8 cellular contexts compared by ENCODE assay signal in the genomic region with DNA sequence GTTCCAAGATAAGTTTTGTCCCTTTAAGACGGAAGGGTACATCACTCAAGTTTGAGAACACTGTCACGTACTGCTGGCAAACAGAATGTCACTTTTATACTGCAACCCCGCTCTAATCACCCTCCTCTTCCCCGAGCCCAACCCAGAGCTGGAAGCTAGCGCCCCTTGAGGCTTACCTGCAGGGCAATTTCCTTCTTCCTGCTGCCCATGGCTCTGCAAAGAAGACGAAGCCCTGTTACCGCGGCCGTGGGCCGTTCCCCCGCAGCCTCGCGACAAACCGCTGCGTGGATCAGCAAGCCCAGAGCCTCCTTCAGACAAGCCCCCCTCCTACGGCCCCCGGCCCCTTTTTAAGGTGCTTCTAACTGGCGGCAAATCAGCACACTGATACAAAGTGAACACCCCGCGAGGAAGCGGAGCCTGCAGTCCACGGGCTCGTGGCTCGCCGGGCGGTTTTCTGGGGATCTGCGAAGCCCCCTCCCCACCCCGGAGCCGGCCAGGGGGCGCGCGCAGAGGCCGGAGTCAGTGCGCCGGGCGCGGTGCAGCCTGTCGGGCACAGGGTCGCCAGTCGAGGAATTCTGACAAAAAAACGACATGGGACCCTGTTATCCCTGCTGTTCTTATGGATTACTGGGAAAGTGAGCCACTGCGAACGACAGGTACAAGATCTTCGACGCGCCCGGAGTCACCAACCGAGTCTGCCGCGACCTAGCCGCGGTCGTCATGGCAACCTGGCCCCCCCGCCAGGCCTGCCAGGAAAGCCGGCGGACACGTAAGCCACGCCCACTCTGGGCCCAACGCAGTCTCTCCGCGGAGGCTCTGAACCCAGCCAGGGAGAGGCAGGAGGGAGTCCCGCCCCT. TPM values are rescaled to one million over a fixed set of nuclear protein-coding genes. Genes with fewer than 3 reads are reported as not detected.
DNase-seq lines count a peak whose midpoint lies in the region; ATAC-seq and TF ChIP-seq lines count a peak whose summit lies in the region.

A gene with protein sequence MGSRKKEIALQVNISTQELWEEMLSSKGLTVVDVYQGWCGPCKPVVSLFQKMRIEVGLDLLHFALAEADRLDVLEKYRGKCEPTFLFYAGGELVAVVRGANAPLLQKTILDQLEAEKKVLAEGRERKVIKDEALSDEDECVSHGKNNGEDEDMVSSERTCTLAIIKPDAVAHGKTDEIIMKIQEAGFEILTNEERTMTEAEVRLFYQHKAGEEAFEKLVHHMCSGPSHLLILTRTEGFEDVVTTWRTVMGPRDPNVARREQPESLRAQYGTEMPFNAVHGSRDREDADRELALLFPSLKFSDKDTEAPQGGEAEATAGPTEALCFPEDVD (minus strand): TSS at position 725 of the 857 bp plus-strand sequence. CDS start 516 bp downstream, at position 209.

- peak within 1 kb of the TSS; percentile 62 for H3K9ac ChIP-seq in GM23248

- no peaks in the 10 kb centered on the region for H3K27me3 Mint-ChIP-seq in natural killer cell (ENCODE audit: low read depth in 2 of 2)

- no peaks in the 10 kb centered on the region for H4K20me1 ChIP-seq in GM23248 (ENCODE audit: insufficient read depth)

- H3K27ac Mint-ChIP-seq in natural killer cell: peak within 1 kb of the TSS; percentile 53 to 80

- H2AFZ ChIP-seq in GM23248: peak within 1 kb of the TSS; percentile 91

- no peak within 1 kb of the TSS for H3K27ac ChIP-seq in GM23248
- H3K27ac ChIP-seq in RWPE2 (ENCODE audit: poor library complexity, severe bottlenecking): no peak within 1 kb of the TSS

- peaks cover 20 to 26% of the 10 kb centered on the region in 2 donors for H3K4me1 Mint-ChIP-seq in natural killer cell

- H3K9me3 ChIP-seq in GM23248 (ENCODE audit: low read depth) (no peaks in the 10 kb centered on the region), RWPE2 (ENCODE audit: severe bottlenecking) (no peaks in the 10 kb centered on the region)

- peaks cover 6% of the 10 kb centered on the region; the same call in 1 of the 2 replicates for H3K4me1 ChIP-seq in GM23248 (ENCODE audit: insufficient read depth)
- H3K4me1 ChIP-seq in RWPE2 (ENCODE audit: insufficient read depth, poor library complexity, severe bottlenecking): peaks cover 28% of the 10 kb centered on the region

- H3K9me2 ChIP-seq in GM23248 (ENCODE audit: insufficient read depth): no peaks in the 10 kb centered on the region

- H3K36me3 ChIP-seq in GM23248 (ENCODE audit: low read depth) (no peaks in the 10 kb centered on the region), RWPE2 (ENCODE audit: low read depth) (no peaks in the 10 kb centered on the region)

- peak; percentile 77 for ATAC-seq in RWPE2 (ENCODE audit: low read depth)
- ATAC-seq in natural killer cell: peak; percentile 86 to 92 (median 90)

- H3K4me3 ChIP-seq in GM23248 (peak within 1 kb of the TSS; percentile 69), LNCaP clone FGC (ENCODE audit: low read depth, low read length) (peak within 1 kb of the TSS; percentile 59), RWPE2 (ENCODE audit: severe bottlenecking) (peak within 1 kb of the TSS; percentile 40), fibroblast of the aortic adventitia (ENCODE audit: low read depth, low read length) (peak within 1 kb of the TSS; percentile 67)

- H3F3A ChIP-seq in GM23248 (ENCODE audit: insufficient read depth): peaks cover 12% of the 10 kb centered on the region

- in situ Hi-C loops in GM23248 (cut with MboI): no loop called here

- intact Hi-C loops in natural killer cell (cut with micrococcal nuclease): loop anchor here (10.0 kb wide), 1 partner anchor 145 kb away; a partner anchor contains a TSS

- WGBS in GM23248 (ENCODE audit: low coverage in 1 of 2, low lambda C conversion rate in 2 of 2, missing lambda C conversion rate in 2 of 2), 2 experiments: 2% methylated on average over 56 to 61 of the region's 62 CpGs

- H3K4me2 ChIP-seq in GM23248 (ENCODE audit: unreplicated experiment): peak within 1 kb of the TSS; percentile 85

- DNase-seq in DMS153 (lab: John Stamatoyannopoulos, UW) (peak; percentile 92), GM23248 (peak; percentile 88), LNCaP clone FGC (ENCODE audit: low read depth) (peak; percentile 50), RWPE2 (ENCODE audit: low spot score) (peak; percentile 85), fibroblast of the aortic adventitia (ENCODE audit: low read depth) (peak; percentile 64), natural killer cell (peak; percentile 73)
- DNase-seq in activated T-helper 9 cell treated with anti-CD3 and anti-CD28 coated beads, Interleukin-2, amount 50 U/mL, for 16 hours (ENCODE audit: low read depth): peak; percentile 82
- DNase-seq in stimulated activated naive CD4-positive, alpha-beta T cell (lab: John Stamatoyannopoulos, UW): peak; percentile 79 to 89 (median 84)

- TF ChIP-seq CTCF in LNCaP clone FGC (IDR thresholded peaks at IDR 0.05; ENCODE audit: control insufficient read depth, extremely low read depth, insufficient read depth) (peak; percentile 74), RWPE2 (IDR thresholded peaks at IDR 0.05; ENCODE audit: poor library complexity, severe bottlenecking) (peak; percentile 89), fibroblast of the aortic adventitia (IDR thresholded peaks at IDR 0.05; ENCODE audit: insufficient read depth, low read length) (peak; percentile 74), natural killer cell (IDR thresholded peaks at IDR 0.05) (peak; percentile 48)

- no peaks in the 10 kb centered on the region for H3K36me3 Mint-ChIP-seq in natural killer cell

- no peaks in the 10 kb centered on the region for H3K27me3 ChIP-seq in GM23248 (replicated peaks; ENCODE audit: insufficient read depth)
- H3K27me3 ChIP-seq in RWPE2 (ENCODE audit: insufficient read depth, poor library complexity, severe bottlenecking): no peaks in the 10 kb centered on the region

- H3K79me2 ChIP-seq in GM23248 (ENCODE audit: insufficient read depth): no peaks in the 10 kb centered on the region

- H3K4me3 Mint-ChIP-seq in natural killer cell: peak within 1 kb of the TSS; percentile 91

- no peaks in the 10 kb centered on the region for H3K9me3 Mint-ChIP-seq in natural killer cell

RNA-seq across cellular contexts. Expression of the gene that starts here (rescaled TPM):
- not detected in 2 replicates for total RNA-seq in GM23248 (2014; rRNA removed; shearing (Covaris generic))
- 0.14 TPM in 1 of 2 replicates, not detected in the other for polyA plus RNA-seq in GM23248 (2016; fragmentation: Nextera tagmentation; extraction: Ambion mirVana)
- 0.18 TPM in 1 of 2 replicates, not detected in the other for total RNA-seq in fibroblast of the aortic adventitia (ENCODE audit: low replicate concordance)
- not detected for total RNA-seq in natural killer cell

Comparison
In these comparisons a context has a peak if more than half of its experiments do, and no peak if none do; other contexts are left out.
1. Peak in DNase-seq, H3K4me3 ChIP-seq, H3K9ac ChIP-seq and H3K4me2 ChIP-seq in GM23248; RNA of the gene not detected or under 1 TPM.
2. Peak in DNase-seq and H3K4me3 ChIP-seq in fibroblast of the aortic adventitia; RNA of the gene not detected or under 1 TPM.
3. Peak in DNase-seq and ATAC-seq in natural killer cell; RNA of the gene not detected or under 1 TPM.